In genomic region chr3:63931290-63931689, GRCh38 we compare ENCODE assay signal across 22 cellular contexts. TPM values are rescaled to one million over a fixed set of nuclear protein-coding genes. Genes with fewer than 3 reads are reported as not detected.
A peak's percentile ranks its signal among the peaks of the same experiment; 100 is the strongest.
DNase-seq lines count a peak whose midpoint lies in the region; ATAC-seq and TF ChIP-seq lines count a peak whose summit lies in the region.
"Had no signal": no experiment of that assay in that cellular context is flagged by ENCODE, and none has a peak within 500 bp of the region (broad histone marks: within the 10 kb centered on the region; RNA-seq: fewer than 3 reads in every experiment).

No MANE protein-coding gene starts in this region.

- ATAC-seq in central memory CD8-positive, alpha-beta T cell (replicated peaks; ENCODE audit: extremely low read depth, poor library complexity, severe bottlenecking), result no peak
- no peak for ATAC-seq in GM21528 (IDR thresholded peaks at IDR 0.05; ENCODE audit: low FRiP score, unreplicated experiment)
- ATAC-seq: activated T-cell treated with anti-CD3 and anti-CD28 coated beads, Interleukin-2, amount 50 U/mL, for 4 hours had no signal

- H3K27ac Mint-ChIP-seq in activated CD4-positive, alpha-beta T cell treated with anti-CD3 and anti-CD28 coated beads, Interleukin-2, amount 10 ng/mL, durations not matched to agents 24 days and 14 days, result peak overlapping the region; percentile 28
- H3K27ac Mint-ChIP-seq in central memory CD8-positive, alpha-beta T cell (ENCODE audit: low read depth), result peak overlapping the region; percentile 32
- no peak overlapping the region for H3K27ac Mint-ChIP-seq in progenitor cell of endocrine pancreas
- H3K27ac Mint-ChIP-seq: nephron had no signal

- no peaks in the 10 kb centered on the region for H3K27me3 ChIP-seq in Karpas-422 (ENCODE audit: low read length)
- H3K27me3 ChIP-seq: sigmoid colon had no signal

- peaks cover 45% of the 10 kb centered on the region for H3K4me1 Mint-ChIP-seq in activated CD4-positive, alpha-beta T cell treated with anti-CD3 and anti-CD28 coated beads, Interleukin-2, amount 10 ng/mL, durations not matched to agents 24 days and 14 days
- H3K4me1 Mint-ChIP-seq in central memory CD8-positive, alpha-beta T cell, result peaks cover 66% of the 10 kb centered on the region
- peaks cover 53% of the 10 kb centered on the region for H3K4me1 Mint-ChIP-seq in progenitor cell of endocrine pancreas (ENCODE audit: low read depth)
- H3K4me1 Mint-ChIP-seq: nephron had no signal

- no peak overlapping the region for H3K4me3 ChIP-seq in Karpas-422 (ENCODE audit: low read length)
- H3K4me3 ChIP-seq: A549, sigmoid colon had no signal

- H3K36me3 Mint-ChIP-seq in activated CD4-positive, alpha-beta T cell treated with anti-CD3 and anti-CD28 coated beads, Interleukin-2, amount 10 ng/mL, durations not matched to agents 24 days and 14 days (ENCODE audit: low read depth), result peaks cover 23% of the 10 kb centered on the region
- H3K36me3 Mint-ChIP-seq in central memory CD8-positive, alpha-beta T cell (ENCODE audit: insufficient read depth), result peaks cover 10% of the 10 kb centered on the region
- peaks cover 9% of the 10 kb centered on the region for H3K36me3 Mint-ChIP-seq in progenitor cell of endocrine pancreas (ENCODE audit: insufficient read depth)

- H3K27me3 Mint-ChIP-seq in activated CD4-positive, alpha-beta T cell treated with anti-CD3 and anti-CD28 coated beads, Interleukin-2, amount 10 ng/mL, durations not matched to agents 24 days and 14 days, result no peaks in the 10 kb centered on the region
- H3K27me3 Mint-ChIP-seq in central memory CD8-positive, alpha-beta T cell, result no peaks in the 10 kb centered on the region
- H3K27me3 Mint-ChIP-seq in progenitor cell of endocrine pancreas, result no peaks in the 10 kb centered on the region

- no peaks in the 10 kb centered on the region for H3K9me2 ChIP-seq in Karpas-422 (replicated peaks; ENCODE audit: insufficient read depth, low read length)

- H3K36me3 ChIP-seq in Karpas-422 (ENCODE audit: insufficient read depth, low read length), result peaks cover 14% of the 10 kb centered on the region; the same call in 1 of the 2 replicates
- H3K36me3 ChIP-seq: sigmoid colon had no signal

- intact Hi-C loops in activated CD4-positive, alpha-beta T cell treated with anti-CD3 and anti-CD28 coated beads, Interleukin-2, amount 10 ng/mL, durations not matched to agents 24 days and 14 days (cut with micrococcal nuclease), result no loop called here

- H3K4me2 ChIP-seq in Karpas-422 (ENCODE audit: low read depth, low read length, poor library complexity, severe bottlenecking), result peak overlapping the region; percentile 43
- H3K4me2 ChIP-seq: A549 had no signal

- H3K27ac ChIP-seq in Karpas-422 (ENCODE audit: low read length), result no peak overlapping the region
- H3K27ac ChIP-seq: A549, sigmoid colon had no signal

- no peaks in the 10 kb centered on the region for H3K9me3 Mint-ChIP-seq in activated CD4-positive, alpha-beta T cell treated with anti-CD3 and anti-CD28 coated beads, Interleukin-2, amount 10 ng/mL, durations not matched to agents 24 days and 14 days
- no peaks in the 10 kb centered on the region for H3K9me3 Mint-ChIP-seq in central memory CD8-positive, alpha-beta T cell
- peaks cover under 1% of the 10 kb centered on the region for H3K9me3 Mint-ChIP-seq in progenitor cell of endocrine pancreas (ENCODE audit: low read depth)
- H3K9me3 Mint-ChIP-seq: activated T-cell treated with anti-CD3 and anti-CD28 coated beads, Interleukin-2, amount 50 U/mL, for 4 hours; nephron had no signal

- H3K9ac ChIP-seq in Karpas-422 (ENCODE audit: low read length), result no peak overlapping the region

- H3K9me3 ChIP-seq in Karpas-422 (ENCODE audit: low read length), result no peaks in the 10 kb centered on the region
- H3K9me3 ChIP-seq: A549, sigmoid colon had no signal

- H2AFZ ChIP-seq in Karpas-422 (ENCODE audit: low read length), result no peak overlapping the region

- peak; percentile 25 for TF ChIP-seq CTCF in progenitor cell of endocrine pancreas (IDR thresholded peaks at IDR 0.05; ENCODE audit: unreplicated experiment)

- H3K4me3 Mint-ChIP-seq in activated CD4-positive, alpha-beta T cell treated with anti-CD3 and anti-CD28 coated beads, Interleukin-2, amount 10 ng/mL, durations not matched to agents 24 days and 14 days, result no peak overlapping the region
- H3K4me3 Mint-ChIP-seq in central memory CD8-positive, alpha-beta T cell, result no peak overlapping the region
- no peak overlapping the region for H3K4me3 Mint-ChIP-seq in progenitor cell of endocrine pancreas (ENCODE audit: low read depth)
- H3K4me3 Mint-ChIP-seq: activated T-cell treated with anti-CD3 and anti-CD28 coated beads, Interleukin-2, amount 50 U/mL, for 4 hours; nephron had no signal

- H3K4me1 ChIP-seq in Karpas-422 (ENCODE audit: low read length), result peaks cover 83% of the 10 kb centered on the region

- H4K20me1 ChIP-seq in Karpas-422 (ENCODE audit: insufficient read depth, low read depth, low read length), result peaks cover 17% of the 10 kb centered on the region; the same call in 1 of the 2 replicates

- DNase-seq in activated CD4-positive, alpha-beta T cell treated with anti-CD3 and anti-CD28 coated beads, Interleukin-2, amount 10 ng/mL, durations not matched to agents 24 days and 14 days, result no peak
- DNase-seq in activated CD4-positive, alpha-beta T cell treated with anti-CD3 and anti-CD28 coated beads, Interleukin-2, amount 50 U/mL, for 1 hour, result no peak
- no peak for DNase-seq in Karpas-422
- DNase-seq in central memory CD8-positive, alpha-beta T cell (ENCODE audit: low spot score in 2 of 2), result no peak
- DNase-seq in progenitor cell of endocrine pancreas (ENCODE audit: low spot score, unreplicated experiment), result no peak
- DNase-seq in NCI-H1436 treated with DMSO at 0.1 percent for 48 hours (lab: John Stamatoyannopoulos, UW), result no peak
- DNase-seq in NCI-H1092 treated with DMSO at 0.1 percent for 48 hours (lab: John Stamatoyannopoulos, UW), result no peak
- DNase-seq: activated naive CD4-positive, alpha-beta T cell treated with Interleukin-2 at 50 U/mL for 16 hours; activated T-cell treated with anti-CD3 and anti-CD28 coated beads, Interleukin-2, amount 50 U/mL, for 4 hours; head of caudate nucleus; NCI-H2171; NCI-H524 treated with DMSO at 0.1 percent for 48 hours; sigmoid colon; substantia nigra had no signal

- peaks cover 100% of the 10 kb centered on the region for H3K79me2 ChIP-seq in Karpas-422 (ENCODE audit: low read length)

RNA-seq across cellular contexts. Expression of gene SCAANT1, which starts 19.1 kb away (rescaled TPM):
- not detected in 2 replicates for total RNA-seq in activated CD4-positive, alpha-beta T cell treated with anti-CD3 and anti-CD28 coated beads, Interleukin-2, amount 10 ng/mL, durations not matched to agents 24 days and 14 days
- total RNA-seq in Karpas-422 (2014; rRNA removed; shearing (Covaris generic); ENCODE audit: low replicate concordance), result not detected in 2 replicates
- not detected in 2 replicates for total RNA-seq in progenitor cell of endocrine pancreas
- total RNA-seq: activated T-cell treated with anti-CD3 and anti-CD28 coated beads, Interleukin-2, amount 50 U/mL, for 4 hours; endothelial cell of umbilical vein; M059J; RPMI7951; sigmoid colon; T-helper 2 cell treated with Interferon-gamma antibody and Interleukin-4, amounts not matched to agents 100 ng/mL and 5 ng/mL, for 36 hours; urinary bladder had no signal
